Comparison of ENCODE assay signal across 10 cellular contexts in genomic region chr11:68354181-68354872, GRCh38. TPM values are rescaled to one million over a fixed set of nuclear protein-coding genes. Genes with fewer than 3 reads are reported as not detected.
A peak's percentile ranks its signal among the peaks of the same experiment; 100 is the strongest.
DNase-seq lines count a peak whose midpoint lies in the region; ATAC-seq and TF ChIP-seq lines count a peak whose summit lies in the region.
"Had no signal": no experiment of that assay in that cellular context is flagged by ENCODE, and none has a peak within 500 bp of the region (broad histone marks: within the 10 kb centered on the region; RNA-seq: fewer than 3 reads in every experiment).

No MANE protein-coding gene starts in this region.

- H2AFZ ChIP-seq in SK-N-SH (ENCODE audit: low read depth), result peak overlapping the region; percentile 75; the same call in 1 of the 2 replicates

- H3K27ac Mint-ChIP-seq in activated naive CD8-positive, alpha-beta T cell treated with anti-CD3 and anti-CD28 coated beads for 36 hours, result no peak overlapping the region

- peak overlapping the region; percentile 64 for H3K4me2 ChIP-seq in SK-N-SH

- TF ChIP-seq RAD21 in SK-N-SH (IDR thresholded peaks at IDR 0.05; ENCODE audit: low read length), result no peak

- H3K4me1 ChIP-seq in SK-N-SH (ENCODE audit: control insufficient read depth in 1 of 2, insufficient read depth in 2 of 2, low read depth in 1 of 2, low read length in 1 of 2), result peaks cover 6 to 15% of the 10 kb centered on the region in 2 experiments; a peak in 3 of 4 replicates

- H3K4me3 ChIP-seq in SK-N-SH (ENCODE audit: low read depth in 2 of 2, low read length in 1 of 2) (0 out of 4 replicates have a peak overlapping the region, but pooled peaks of 1 of the 2 experiments have one; percentile 5), WERI-Rb-1 (ENCODE audit: low read depth, low read length) (no peak overlapping the region)

- WGBS in SK-N-SH (ENCODE audit: low lambda C conversion rate), result 14% methylated on average over 17 of the region's 25 CpGs

- H3K36me3 ChIP-seq in SK-N-SH (replicated peaks in 1 of 2; ENCODE audit: control insufficient read depth in 1 of 2, insufficient read depth in 2 of 2, low read length in 1 of 2) (peaks cover 13 to 15% of the 10 kb centered on the region in 2 experiments), WERI-Rb-1 (peaks cover 20% of the 10 kb centered on the region)
- H3K36me3 ChIP-seq: neutrophil had no signal

- H3K27ac ChIP-seq in SK-N-SH (ENCODE audit: low read depth in 2 of 2, low read length in 1 of 2) (peak overlapping the region; percentile 80), WERI-Rb-1 (no peak overlapping the region)
- H3K27ac ChIP-seq: neutrophil had no signal

- DNase-seq in Caki2 (ENCODE audit: low read depth) (peak; percentile 16), SK-N-SH (no peak), Right ventricle myocardium inferior (ENCODE audit: missing footprints) (peak; percentile 87), pulmonary artery endothelial cell (ENCODE audit: low read depth, low spot score) (peak; percentile 67), WERI-Rb-1 (no peak), pons (ENCODE audit: low spot score) (no peak)
- no peak for DNase-seq in activated naive CD8-positive, alpha-beta T cell treated with anti-CD3 and anti-CD28 coated beads for 36 hours
- no peak for DNase-seq in activated T-cell treated with anti-CD3 and anti-CD28 coated beads, Interleukin-2, amount 50 U/mL, for 4 hours
- DNase-seq: activated T-cell treated with anti-CD3 and anti-CD28 coated beads, Interleukin-2, amount 50 U/mL, for 1 hour had no signal

- H3K4me1 Mint-ChIP-seq in activated naive CD8-positive, alpha-beta T cell treated with anti-CD3 and anti-CD28 coated beads for 36 hours, result no peaks in the 10 kb centered on the region
- no peaks in the 10 kb centered on the region for H3K4me1 Mint-ChIP-seq in activated T-cell treated with anti-CD3 and anti-CD28 coated beads, Interleukin-2, amount 50 U/mL, for 4 hours (ENCODE audit: low read depth)

- H3K27me3 ChIP-seq in SK-N-SH (ENCODE audit: insufficient read depth), result no peaks in the 10 kb centered on the region
- H3K27me3 ChIP-seq in WERI-Rb-1 (ENCODE audit: insufficient read depth, low read depth, severe bottlenecking), result no peaks in the 10 kb centered on the region
- H3K27me3 ChIP-seq: neutrophil had no signal

- TF ChIP-seq CTCF in SK-N-SH (IDR thresholded peaks at IDR 0.05), result no peak
- TF ChIP-seq CTCF in WERI-Rb-1 (IDR thresholded peaks at IDR 0.05; ENCODE audit: low read depth, low read length), result no peak

- no peaks in the 10 kb centered on the region for H3K27me3 Mint-ChIP-seq in activated naive CD8-positive, alpha-beta T cell treated with anti-CD3 and anti-CD28 coated beads for 36 hours
- no peaks in the 10 kb centered on the region for H3K27me3 Mint-ChIP-seq in activated T-cell treated with anti-CD3 and anti-CD28 coated beads, Interleukin-2, amount 50 U/mL, for 4 hours (ENCODE audit: low read depth)

- peak in 1 of 2 experiments; percentile 38; a peak in 2 of 4 replicates for TF ChIP-seq EP300 in SK-N-SH (IDR thresholded peaks at IDR 0.05; ENCODE audit: borderline replicate concordance in 1 of 2, low read depth in 1 of 2, low read length in 1 of 2)

- H3F3A ChIP-seq in SK-N-SH (replicated peaks; ENCODE audit: insufficient read depth), result peaks cover 22% of the 10 kb centered on the region

- peaks cover 29% of the 10 kb centered on the region; the same call in 1 of the 2 replicates for H3K79me2 ChIP-seq in SK-N-SH (ENCODE audit: insufficient read depth)

- ATAC-seq in Right ventricle myocardium inferior, result peak; percentile 87
- no peak for ATAC-seq in activated T-cell treated with anti-CD3 and anti-CD28 coated beads, Interleukin-2, amount 50 U/mL, for 4 hours

- H3K9me3 Mint-ChIP-seq in activated naive CD8-positive, alpha-beta T cell treated with anti-CD3 and anti-CD28 coated beads for 36 hours, result no peaks in the 10 kb centered on the region
- H3K9me3 Mint-ChIP-seq in activated T-cell treated with anti-CD3 and anti-CD28 coated beads, Interleukin-2, amount 50 U/mL, for 4 hours, result no peaks in the 10 kb centered on the region

- no peak overlapping the region for H3K4me3 Mint-ChIP-seq in activated naive CD8-positive, alpha-beta T cell treated with anti-CD3 and anti-CD28 coated beads for 36 hours
- H3K4me3 Mint-ChIP-seq in activated T-cell treated with anti-CD3 and anti-CD28 coated beads, Interleukin-2, amount 50 U/mL, for 4 hours, result no peak overlapping the region

- peak overlapping the region; percentile 10; the same call in 1 of the 2 replicates for H3K9ac ChIP-seq in SK-N-SH

- peaks cover 6% of the 10 kb centered on the region for H3K36me3 Mint-ChIP-seq in activated naive CD8-positive, alpha-beta T cell treated with anti-CD3 and anti-CD28 coated beads for 36 hours
- H3K36me3 Mint-ChIP-seq in activated T-cell treated with anti-CD3 and anti-CD28 coated beads, Interleukin-2, amount 50 U/mL, for 4 hours (ENCODE audit: insufficient read depth), result no peaks in the 10 kb centered on the region

- POLR2A ChIA-PET in SK-N-SH (lab: Yijun Ruan, JAX), result no interaction called here

- intact Hi-C loops in Right ventricle myocardium inferior (cut with DNase I), result loop anchor here (1.0 to 5.0 kb wide), 2 partner anchors 16 to 42 kb away; partner anchors contain the start of gene LRP5

- CTCF ChIA-PET in SK-N-SH (lab: Yijun Ruan, JAX), result interaction anchor here (0.6 kb wide), 1 partner anchor 502 kb away, joined by 3 read pairs; no protein-coding TSS in a partner anchor

- no peaks in the 10 kb centered on the region; the same call in 1 of the 2 replicates for H4K20me1 ChIP-seq in SK-N-SH (ENCODE audit: insufficient read depth)

- H3K9me3 ChIP-seq in SK-N-SH, result no peaks in the 10 kb centered on the region
- H3K9me3 ChIP-seq in WERI-Rb-1 (ENCODE audit: severe bottlenecking), result no peaks in the 10 kb centered on the region
- H3K9me3 ChIP-seq: neutrophil had no signal

- H3K9me2 ChIP-seq in SK-N-SH, result no peaks in the 10 kb centered on the region

- in situ Hi-C loops in Caki2 (cut with HindIII; ENCODE audit: low pct_unique_long_range_greater_than_20kb, low sequenced_read_pairs), result no loop called here

TF ChIP-seq in SK-N-SH, 30 proteins besides CTCF, POLR2A, EP300 and RAD21 (continues in another document):
- TF ChIP-seq REST (IDR thresholded peaks at IDR 0.05; ENCODE audit: low read depth, low read length) (0 out of 2 replicates have a peak, but pooled peaks have one; percentile 4), SIN3A (IDR thresholded peaks at IDR 0.05; ENCODE audit: borderline replicate concordance, low read depth, low read length) (peak; percentile 14; the same call in 1 of the 2 replicates), EZH2phosphoT487 (IDR thresholded peaks at IDR 0.05; ENCODE audit: borderline replicate concordance, low read depth) (no peak), NFIC (IDR thresholded peaks at IDR 0.05; ENCODE audit: borderline replicate concordance) (peak; percentile 94), TEAD4 (IDR thresholded peaks at IDR 0.05; ENCODE audit: borderline replicate concordance, insufficient read depth) (peak; percentile 82), TAF1 (IDR thresholded peaks at IDR 0.05; ENCODE audit: borderline replicate concordance, low read depth, low read length) (peak; percentile 50; the same call in 1 of the 2 replicates), CHD2 (IDR thresholded peaks at IDR 0.05; ENCODE audit: low read length, partially characterized antibody) (no peak)

RNA-seq across cellular contexts. Expression of gene LRP5, which starts 41.9 kb away (rescaled TPM):
- total RNA-seq in Caki2 (2014; rRNA removed; shearing (Covaris generic); ENCODE audit: low replicate concordance), result 13.5 and 15.4 TPM in 2 replicates
- polyA plus RNA-seq in SK-N-SH (2012; rRNA removed), result 10.2 and 15.0 TPM in 2 replicates
- 6.1 and 10.0 TPM in 2 replicates for polyA plus RNA-seq in SK-N-SH (2012; cell fraction: cytosol; rRNA removed)
- 18.6 and 21.7 TPM in 2 replicates for polyA plus RNA-seq in SK-N-SH (2012; cell fraction: nucleus; rRNA removed)
- 61.6 TPM for total RNA-seq in Right ventricle myocardium inferior
- total RNA-seq in pulmonary artery endothelial cell, result 36.7 and 45.8 TPM in 2 replicates
- total RNA-seq in activated naive CD8-positive, alpha-beta T cell treated with anti-CD3 and anti-CD28 coated beads for 36 hours, result 10 to 100 TPM; 12.7 to 15.4 TPM
- 1 to 10 TPM; 7.7 to 8.5 (median 7.9) TPM for total RNA-seq in activated T-cell treated with anti-CD3 and anti-CD28 coated beads, Interleukin-2, amount 50 U/mL, for 4 hours

Comparison
In these comparisons a context has a peak if more than half of its experiments do, and no peak if none do; other contexts are left out.
1. DNase-seq: peak in Caki2 (single experiment), Right ventricle myocardium inferior (single experiment) and pulmonary artery endothelial cell (single experiment); none in SK-N-SH (single experiment), activated naive CD8-positive, alpha-beta T cell treated with anti-CD3 and anti-CD28 coated beads for 36 hours (single experiment), activated T-cell treated with anti-CD3 and anti-CD28 coated beads, Interleukin-2, amount 50 U/mL, for 4 hours (single experiment), WERI-Rb-1 (single experiment) and pons (single experiment).